In genomic region chr1:18632711-18633427, GRCh38 we compare ENCODE assay signal across 2 cellular contexts.
TF ChIP-seq lines count a peak whose summit lies in the region.

No MANE protein-coding gene starts in this region.

TF ChIP-seq in A549, 52 proteins besides CTCF, POLR2A, EP300 and RAD21 (continued from another document):
- TF ChIP-seq KDM1A (IDR thresholded peaks at IDR 0.05; ENCODE audit: low read depth) (no peak), HMGXB4 (CRISPR knock-in tag; IDR thresholded peaks at IDR 0.05; ENCODE audit: borderline replicate concordance) (no peak), ZNF302 (CRISPR knock-in tag; IDR thresholded peaks at IDR 0.05) (no peak), EHF (CRISPR knock-in tag; IDR thresholded peaks at IDR 0.05) (no peak), CBX8 (IDR thresholded peaks at IDR 0.05) (no peak), CHD2 (IDR thresholded peaks at IDR 0.05; ENCODE audit: low read length, partially characterized antibody) (no peak), KDM5A (IDR thresholded peaks at IDR 0.05) (no peak), PHF8 (IDR thresholded peaks at IDR 0.05; ENCODE audit: borderline replicate concordance, low read depth) (no peak), MYC (IDR thresholded peaks at IDR 0.05; ENCODE audit: borderline replicate concordance, low read length) (no peak)

TF ChIP-seq in WTC11, 78 proteins besides CTCF, POLR2A, EP300 and RAD21 (continued from another document):
- TF ChIP-seq E2F4 (CRISPR knock-in tag; IDR thresholded peaks at IDR 0.05; ENCODE audit: borderline replicate concordance, low read depth) (no peak), OVOL2 (CRISPR knock-in tag; IDR thresholded peaks at IDR 0.05; ENCODE audit: borderline replicate concordance) (no peak), ZNF317 (CRISPR knock-in tag; IDR thresholded peaks at IDR 0.05; ENCODE audit: borderline replicate concordance, low read depth) (no peak)
TF ChIP-seq in WTC11: peak in this region for 0.
